In the genomic region with DNA sequence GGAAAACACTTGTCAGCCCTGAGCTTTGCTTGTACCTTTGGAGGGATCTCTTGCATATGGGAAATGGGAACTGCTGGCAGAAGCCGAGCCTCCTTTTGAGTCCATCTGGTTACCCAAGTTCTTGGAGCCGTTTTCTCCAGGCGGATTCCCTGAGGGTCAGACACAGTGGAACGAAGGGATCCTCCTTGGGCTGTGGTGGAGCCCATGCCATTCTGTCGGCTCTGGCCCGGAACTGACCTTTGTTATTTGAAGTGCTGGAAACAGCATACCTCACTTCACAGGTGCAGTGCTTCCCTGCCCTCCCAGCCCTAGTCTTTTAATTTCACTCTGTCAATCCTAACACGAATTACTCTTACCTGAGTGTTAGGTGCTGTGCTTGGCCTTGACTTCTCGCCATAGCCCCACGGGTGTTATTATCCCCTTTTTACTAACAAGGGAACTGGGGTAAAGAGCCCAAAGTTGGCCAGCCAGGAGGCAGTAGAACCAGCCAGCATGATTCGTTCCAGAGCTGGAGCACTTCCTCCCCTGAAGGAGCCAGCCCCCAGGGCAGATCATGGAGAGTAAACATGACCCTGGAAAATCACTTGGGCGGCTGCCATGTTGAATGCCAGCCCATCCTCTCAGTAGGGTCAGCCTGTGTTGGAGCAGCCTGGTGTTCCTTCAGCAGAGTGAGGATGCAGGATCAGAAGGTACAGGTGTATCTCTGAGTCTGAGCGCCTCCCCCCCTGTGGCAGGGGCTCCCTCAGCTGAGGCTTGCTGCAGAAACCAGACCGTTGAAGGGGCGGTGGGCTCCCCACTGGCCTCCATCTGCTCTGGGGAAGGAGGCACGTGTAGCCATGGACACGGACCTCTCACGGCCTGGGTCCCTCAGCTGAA, we compare ENCODE assay signal across 20 cellular contexts.
A peak's percentile ranks its signal among the peaks of the same experiment; 100 is the strongest.
DNase-seq lines count a peak whose midpoint lies in the region; ATAC-seq and TF ChIP-seq lines count a peak whose summit lies in the region.
"Had no signal": no experiment of that assay in that cellular context is flagged by ENCODE, and none has a peak within 500 bp of the region (broad histone marks: within the 10 kb centered on the region; RNA-seq: fewer than 3 reads in every experiment).

No MANE protein-coding gene starts in this region.

- H3K9me3 ChIP-seq in right atrium auricular region = no peaks in the 10 kb centered on the region
- H3K9me3 ChIP-seq: A549, esophagus muscularis mucosa, psoas muscle had no signal

- no peak overlapping the region for H3K27ac ChIP-seq in right atrium auricular region
- H3K27ac ChIP-seq: A549, esophagus muscularis mucosa, psoas muscle had no signal

- H3K27me3 ChIP-seq in right atrium auricular region = no peaks in the 10 kb centered on the region
- H3K27me3 ChIP-seq: esophagus muscularis mucosa had no signal

- H3K4me3 ChIP-seq in right atrium auricular region = no peak overlapping the region
- H3K4me3 ChIP-seq: A549, esophagus muscularis mucosa, psoas muscle had no signal

- no peaks in the 10 kb centered on the region for H3K4me1 ChIP-seq in right atrium auricular region
- H3K4me1 ChIP-seq: A549 had no signal

- TF ChIP-seq CTCF in right atrium auricular region (IDR thresholded peaks at IDR 0.05) = no peak

- H3K36me3 ChIP-seq in right atrium auricular region = no peaks in the 10 kb centered on the region

- DNase-seq in NCI-H748 (lab: John Stamatoyannopoulos, UW; ENCODE audit: unreplicated experiment) = peak; percentile 6
- no peak for DNase-seq in NCI-H748 treated with DMSO at 0.1 percent for 48 hours (lab: John Stamatoyannopoulos, UW)
- peak; percentile 83 for DNase-seq in NCI-H2196 (lab: John Stamatoyannopoulos, UW; ENCODE audit: unreplicated experiment)
- DNase-seq in right atrium auricular region (ENCODE audit: low spot score) = peak; percentile 52
- peak; percentile 15 for DNase-seq in stimulated activated CD8-positive, alpha-beta memory T cell treated with anti-CD3 and anti-CD28 coated beads, Interleukin-4, amount 100 ng/mL, for 48 hours
- no peak for DNase-seq in SK-N-DZ (ENCODE audit: low spot score)
- DNase-seq: activated CD4-positive, alpha-beta T cell treated with anti-CD3 and anti-CD28 coated beads, Interleukin-2, amount 10 ng/mL, durations not matched to agents 7 days and 5 days; anterior cingulate cortex; CD4-positive, CD25-positive, alpha-beta regulatory T cell; cortex of kidney; GF-D8; NK-92 treated with Interleukin-12 subunit alpha and Interleukin-12 subunit beta, amount 100 ng/mL, for 24 hours; psoas muscle; SHP77 treated with DMSO at 0.1 percent for 48 hours; stimulated activated CD4-positive, alpha-beta T cell treated with anti-CD3 and anti-CD28 coated beads, Interleukin-15, amount 100 ng/mL, for 24 hours; T-helper 9 cell had no signal

- ATAC-seq in HG03045 (IDR thresholded peaks at IDR 0.05; ENCODE audit: unreplicated experiment) (no peak), GM19452 (IDR thresholded peaks at IDR 0.05; ENCODE audit: unreplicated experiment) (no peak)
- ATAC-seq: A549, psoas muscle had no signal

Comparison
In these comparisons a context has a peak if more than half of its experiments do, and no peak if none do; other contexts are left out.
1. DNase-seq: peak in NCI-H748 (single experiment), NCI-H2196 (single experiment), right atrium auricular region (single experiment) and stimulated activated CD8-positive, alpha-beta memory T cell treated with anti-CD3 and anti-CD28 coated beads, Interleukin-4, amount 100 ng/mL, for 48 hours (single experiment); none in NCI-H748 treated with DMSO at 0.1 percent for 48 hours (single experiment) and SK-N-DZ (single experiment).